Comparison of ENCODE assay signal across 18 cellular contexts in the genomic region with DNA sequence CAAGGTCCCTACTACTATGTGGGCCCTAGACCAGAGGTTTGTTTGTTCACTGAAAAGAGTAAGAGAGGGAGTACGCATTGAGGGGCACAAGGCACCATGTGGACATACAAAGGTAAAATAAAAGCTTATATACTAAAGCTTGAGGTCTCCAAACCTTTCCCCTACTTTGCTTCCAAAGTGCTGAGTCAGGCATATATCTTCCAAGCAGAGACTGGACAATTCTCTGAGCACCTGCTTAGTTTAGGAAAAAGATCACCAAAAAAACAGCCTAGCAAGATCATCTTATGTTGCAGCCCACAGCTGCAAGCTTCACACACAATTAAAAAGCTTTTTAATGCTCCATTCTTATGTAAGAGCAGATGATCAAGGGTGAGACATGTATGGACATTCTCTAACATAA.
DNase-seq lines count a peak whose midpoint lies in the region; ATAC-seq and TF ChIP-seq lines count a peak whose summit lies in the region.
"Had no signal": no experiment of that assay in that cellular context is flagged by ENCODE, and none has a peak within 500 bp of the region (broad histone marks: within the 10 kb centered on the region; RNA-seq: fewer than 3 reads in every experiment).

No MANE protein-coding gene starts in this region.

- no CpG with 5 or more reads among the region's 1 CpG for WGBS in H9 (ENCODE audit: extremely low coverage, insufficient read length, low lambda C conversion rate)

- H3K9ac ChIP-seq in H9 (ENCODE audit: extremely low read depth, insufficient read length, low read length) (no peak overlapping the region), adipocyte (ENCODE audit: low read length) (peak overlapping the region; percentile 5)
- H3K9ac ChIP-seq: SK-N-SH had no signal

- peak overlapping the region; percentile 76 to 88 (median 85) for H3K27ac Mint-ChIP-seq in H9
- H3K27ac Mint-ChIP-seq in glutamatergic neuron (ENCODE audit: unreplicated experiment), result peak overlapping the region; percentile 74
- no peak overlapping the region for H3K27ac Mint-ChIP-seq in activated CD4-positive, alpha-beta memory T cell treated with anti-CD3 and anti-CD28 coated beads for 36 hours

- no peak overlapping the region for H4K8ac ChIP-seq in H9 (replicated peaks; ENCODE audit: insufficient read length, low read depth, low read length)

- no peak overlapping the region for H4K5ac ChIP-seq in H9 (ENCODE audit: insufficient read length, low read depth, low read length)

- H3K27me3 Mint-ChIP-seq in H9 (ENCODE audit: low read depth), result no peaks in the 10 kb centered on the region
- H3K27me3 Mint-ChIP-seq in glutamatergic neuron (ENCODE audit: unreplicated experiment), result peaks cover 1% of the 10 kb centered on the region
- H3K27me3 Mint-ChIP-seq in activated CD4-positive, alpha-beta memory T cell treated with anti-CD3 and anti-CD28 coated beads for 36 hours, result peaks cover 1% of the 10 kb centered on the region

- H4K20me1 ChIP-seq in H9 (ENCODE audit: control insufficient read depth, insufficient read depth, insufficient read length), result no peaks in the 10 kb centered on the region

- no peak overlapping the region for H2AK5ac ChIP-seq in H9 (ENCODE audit: insufficient read length, low read length)

- H3T11ph ChIP-seq in H9 (ENCODE audit: low read length), result no peak overlapping the region

- H3K4me3 ChIP-seq in adipocyte (ENCODE audit: low read length) (no peak overlapping the region), gastrocnemius medialis (no peak overlapping the region)

- no peak overlapping the region for H2BK20ac ChIP-seq in H9 (ENCODE audit: low read depth, low read length, poor library complexity, severe bottlenecking)

- intact Hi-C loops in gastrocnemius medialis (cut with DNase I; ENCODE audit: low total_unique reads), result loop anchor here (5.0 kb wide), 2 partner anchors 95 to 120 kb away; a partner anchor contains a TSS
- intact Hi-C loops in activated CD4-positive, alpha-beta memory T cell treated with anti-CD3 and anti-CD28 coated beads for 36 hours (cut with micrococcal nuclease), result no loop called here

- H3K4me1 Mint-ChIP-seq in H9, result peaks cover 7 to 12% of the 10 kb centered on the region in 2 experiments; a peak in 3 of 4 replicates
- H3K4me1 Mint-ChIP-seq in glutamatergic neuron (ENCODE audit: low read depth, unreplicated experiment), result peaks cover 7% of the 10 kb centered on the region
- H3K4me1 Mint-ChIP-seq in activated CD4-positive, alpha-beta memory T cell treated with anti-CD3 and anti-CD28 coated beads for 36 hours (ENCODE audit: low read depth), result no peaks in the 10 kb centered on the region

- H3K56ac ChIP-seq in H9 (ENCODE audit: insufficient read length, low read depth, low read length), result no peak overlapping the region

- CTCF ChIA-PET in activated CD4-positive, alpha-beta memory T cell treated with anti-CD3 and anti-CD28 coated beads for 36 hours (lab: Charles Lee), result no interaction called here

- H3K4me2 ChIP-seq in H9 (ENCODE audit: insufficient read depth, insufficient read length, low read length), result no peak overlapping the region
- H3K4me2 ChIP-seq: SK-N-SH had no signal

- no peak overlapping the region for H4K91ac ChIP-seq in H9 (ENCODE audit: insufficient read length, low read depth, low read length)

- no peak overlapping the region for H2BK12ac ChIP-seq in H9 (ENCODE audit: insufficient read length, low read depth, low read length)

- no peak overlapping the region for H3K14ac ChIP-seq in H9 (ENCODE audit: insufficient read depth, low read length)

- H2BK120ac ChIP-seq in H9 (ENCODE audit: low read depth, low read length, poor library complexity, severe bottlenecking), result no peak overlapping the region

- TF ChIP-seq POLR2A in gastrocnemius medialis (IDR thresholded peaks at IDR 0.05), result no peak

- H3K9me3 ChIP-seq in H9 (ENCODE audit: control insufficient read depth, low read depth, low read length), result no peaks in the 10 kb centered on the region
- no peaks in the 10 kb centered on the region for H3K9me3 ChIP-seq in adipocyte (ENCODE audit: control insufficient read depth, low read length)
- H3K9me3 ChIP-seq in gastrocnemius medialis, result no peaks in the 10 kb centered on the region
- H3K9me3 ChIP-seq: SK-N-SH had no signal

- no peak overlapping the region for H2BK15ac ChIP-seq in H9 (ENCODE audit: low read depth, low read length)

- no peaks in the 10 kb centered on the region for H3K23me2 ChIP-seq in H9 (ENCODE audit: insufficient read length, low read depth, low read length, poor library complexity, severe bottlenecking)

- POLR2A ChIA-PET in activated CD4-positive, alpha-beta memory T cell treated with anti-CD3 and anti-CD28 coated beads for 36 hours (lab: Charles Lee), result no interaction called here

- DNase-seq in H9 (no peak), adipocyte (ENCODE audit: low read depth) (no peak), glutamatergic neuron (no peak), gastrocnemius medialis (no peak), NCI-H128 (lab: John Stamatoyannopoulos, UW; ENCODE audit: unreplicated experiment) (no peak), putamen (ENCODE audit: low spot score) (no peak)
- no peak for DNase-seq in activated CD4-positive, alpha-beta memory T cell treated with anti-CD3 and anti-CD28 coated beads for 36 hours
- DNase-seq: DMS53, HCEC 1CT, MV-4-11, NCI-H1417 treated with DMSO at 0.1 percent for 48 hours, NCI-H2081, NCI-H2227 treated with DMSO at 0.1 percent for 48 hours, NCI-H524, Right ventricle myocardium superior, SK-N-SH had no signal

- no peak overlapping the region for H2BK5ac ChIP-seq in H9 (ENCODE audit: insufficient read length, low read length)

- H3K27me3 ChIP-seq in H9 (ENCODE audit: insufficient read depth, low read length) (no peaks in the 10 kb centered on the region), adipocyte (replicated peaks; ENCODE audit: control insufficient read depth, insufficient read depth, low read length) (no peaks in the 10 kb centered on the region), gastrocnemius medialis (no peaks in the 10 kb centered on the region)

- peaks cover 17 to 35% (median 20%) of the 10 kb centered on the region in 3 experiments for H3K36me3 Mint-ChIP-seq in H9 (ENCODE audit: insufficient read depth in 1 of 3, low read depth in 3 of 3)
- peaks cover 11% of the 10 kb centered on the region for H3K36me3 Mint-ChIP-seq in glutamatergic neuron (ENCODE audit: unreplicated experiment)
- H3K36me3 Mint-ChIP-seq in activated CD4-positive, alpha-beta memory T cell treated with anti-CD3 and anti-CD28 coated beads for 36 hours, result no peaks in the 10 kb centered on the region

- H3K27ac ChIP-seq in H9 (ENCODE audit: insufficient read length, low read depth, low read length) (no peak overlapping the region), gastrocnemius medialis (peak overlapping the region; percentile 41 to 82 (median 72))
- H3K27ac ChIP-seq: C4-2B had no signal

- H3K79me2 ChIP-seq in H9 (ENCODE audit: insufficient read depth, low read length), result no peaks in the 10 kb centered on the region

- no peak overlapping the region for H3K4me3 Mint-ChIP-seq in H9
- H3K4me3 Mint-ChIP-seq in glutamatergic neuron (ENCODE audit: unreplicated experiment), result no peak overlapping the region
- H3K4me3 Mint-ChIP-seq in activated CD4-positive, alpha-beta memory T cell treated with anti-CD3 and anti-CD28 coated beads for 36 hours, result no peak overlapping the region

- TF ChIP-seq CTCF in H9 (conservative IDR thresholded peaks at IDR 0.05) (no peak), glutamatergic neuron (IDR thresholded peaks at IDR 0.05; ENCODE audit: partially characterized antibody, unreplicated experiment) (no peak), gastrocnemius medialis (IDR thresholded peaks at IDR 0.05 in 4 of 5, conservative IDR thresholded peaks at IDR 0.05 in 1 of 5) (no peak)

- peaks cover 23% of the 10 kb centered on the region for H3K36me3 ChIP-seq in adipocyte (ENCODE audit: control insufficient read depth, insufficient read depth, low read length, severe bottlenecking)
- no peaks in the 10 kb centered on the region for H3K36me3 ChIP-seq in gastrocnemius medialis

- H3K9me3 Mint-ChIP-seq in H9, result no peaks in the 10 kb centered on the region
- H3K9me3 Mint-ChIP-seq in glutamatergic neuron (ENCODE audit: unreplicated experiment), result peaks cover 2% of the 10 kb centered on the region
- no peaks in the 10 kb centered on the region for H3K9me3 Mint-ChIP-seq in activated CD4-positive, alpha-beta memory T cell treated with anti-CD3 and anti-CD28 coated beads for 36 hours

- ATAC-seq in gastrocnemius medialis, result no peak
- ATAC-seq: Panc1 had no signal

- no peak overlapping the region for H3K18ac ChIP-seq in H9 (ENCODE audit: insufficient read length, low read depth, low read length)

- H3K4me1 ChIP-seq in H9 (ENCODE audit: insufficient read depth, low read length) (no peaks in the 10 kb centered on the region; the same call in 1 of the 2 replicates), adipocyte (ENCODE audit: control insufficient read depth, insufficient read depth, low read length) (peaks cover 41% of the 10 kb centered on the region), gastrocnemius medialis (peaks cover 14 to 41% of the 10 kb centered on the region in 2 donors)

- H3K23ac ChIP-seq in H9 (ENCODE audit: insufficient read length, low read depth, low read length), result no peak overlapping the region

- H2AFZ ChIP-seq in H9 (ENCODE audit: low read length), result no peak overlapping the region

- no peak overlapping the region for H3K4ac ChIP-seq in H9 (ENCODE audit: low read depth, low read length)

- H3K79me1 ChIP-seq in H9 (ENCODE audit: insufficient read depth, low read depth, low read length, poor library complexity, severe bottlenecking), result no peaks in the 10 kb centered on the region

- in situ Hi-C loops in gastrocnemius medialis (cut with MboI; ENCODE audit: low sequenced_read_pairs in 4 of 4), result loop anchor here in 1 of 4 donors (25.0 kb wide), 2 partner anchors 110 to 115 kb away; a partner anchor contains a TSS
